In genomic region chr1:156390409-156391144, GRCh38 we compare ENCODE assay signal across 17 cellular contexts. TPM values are rescaled to one million over a fixed set of nuclear protein-coding genes. Genes with fewer than 3 reads are reported as not detected.
"Had no signal": no experiment of that assay in that cellular context is flagged by ENCODE, and none has a peak within 500 bp of the region (broad histone marks: within the 10 kb centered on the region; RNA-seq: fewer than 3 reads in every experiment).

No MANE protein-coding gene starts in this region.

- H3K36me3 ChIP-seq: adrenal gland, esophagus muscularis mucosa, heart left ventricle had no signal

- H3K4me1 ChIP-seq: adrenal gland had no signal

- H3K9me3 ChIP-seq: adrenal gland, esophagus muscularis mucosa, heart left ventricle had no signal

- ATAC-seq: heart left ventricle, left ventricle myocardium superior, right cardiac atrium had no signal

- H3K27ac ChIP-seq: adrenal gland, esophagus muscularis mucosa, heart left ventricle had no signal

- H3K4me3 ChIP-seq: adrenal gland, esophagus muscularis mucosa, heart left ventricle, smooth muscle cell had no signal

- DNase-seq: activated CD4-positive, alpha-beta T cell treated with anti-CD3 and anti-CD28 coated beads, Interleukin-2, amount 50 U/mL, for 1 hour; activated CD4-positive, CD25-positive, alpha-beta regulatory T cell; activated naive CD4-positive, alpha-beta T cell treated with anti-CD3 and anti-CD28 coated beads, Interleukin-2, amount 50 U/mL, for 16 hours; adrenal gland; left ventricle myocardium superior had no signal

RNA-seq across cellular contexts. Expression of gene RHBG, which starts 21.6 kb away (rescaled TPM):
- total RNA-seq: dermis microvascular lymphatic vessel endothelial cell; esophagus muscularis mucosa; fibroblast of villous mesenchyme; left ventricle myocardium superior; mesenteric fat pad; myocyte; neural crest cell; right cardiac atrium; smooth muscle cell; T-helper 2 cell treated with Interferon-gamma antibody and Interleukin-4, amounts not matched to agents 100 ng/mL and 5 ng/mL, for 36 hours had no signal
- polyA plus RNA-seq: heart left ventricle, keratinocyte, smooth muscle cell had no signal

RNA-seq across cellular contexts. Expression of gene TSACC, which starts 52.3 kb away (rescaled TPM):
- total RNA-seq: cerebellum; dermis microvascular lymphatic vessel endothelial cell; esophagus muscularis mucosa; fibroblast of villous mesenchyme; left ventricle myocardium superior; myocyte; right cardiac atrium; T-helper 2 cell treated with Interferon-gamma antibody and Interleukin-4, amounts not matched to agents 100 ng/mL and 5 ng/mL, for 36 hours had no signal
- polyA plus RNA-seq: heart left ventricle, smooth muscle cell had no signal
